ENCODE assay signal across 9 cellular contexts in the genomic region with DNA sequence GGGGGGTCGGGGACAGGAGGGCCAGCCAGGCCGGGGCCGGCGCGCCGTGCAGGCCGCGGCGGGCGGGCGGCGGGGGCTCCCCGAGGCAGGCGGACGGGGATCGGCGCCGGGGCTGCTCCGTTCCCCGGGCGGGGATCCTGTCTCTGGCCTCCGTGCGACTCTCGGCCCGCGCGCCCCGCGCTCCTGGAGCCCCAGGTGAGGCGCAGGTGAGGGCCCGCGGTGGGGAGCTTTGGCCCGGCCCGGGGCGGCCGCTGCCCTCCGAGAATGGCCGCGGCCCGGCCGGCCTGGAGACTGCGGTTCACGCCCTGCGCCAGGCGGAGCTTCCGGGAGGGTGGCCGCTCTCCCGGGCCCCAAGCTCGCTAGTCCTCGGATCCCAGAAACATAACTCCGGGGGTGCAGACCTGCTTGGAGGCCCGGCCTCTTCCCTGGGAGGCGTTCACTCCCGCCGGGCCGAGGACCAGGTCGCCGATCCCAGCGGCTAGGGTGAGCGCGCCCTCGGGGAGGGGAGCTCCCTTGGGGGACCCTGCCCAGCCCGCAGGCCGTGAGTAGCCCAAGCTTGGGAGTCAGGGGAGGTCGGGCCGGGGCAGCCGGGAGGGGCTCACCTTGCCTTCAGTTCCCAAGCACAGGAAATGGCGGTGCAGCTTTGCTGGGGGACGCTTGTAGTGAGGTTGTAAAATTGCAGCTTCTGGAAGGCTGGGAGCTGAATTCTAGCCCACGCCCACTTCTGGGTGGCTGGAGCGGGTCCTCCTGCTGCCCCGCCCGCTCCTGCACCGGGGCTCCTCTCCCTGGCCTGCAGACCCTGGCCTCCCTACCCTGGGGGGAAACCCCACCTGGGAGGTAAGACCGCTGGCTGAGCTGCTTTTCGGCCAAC. TPM values are rescaled to one million over a fixed set of nuclear protein-coding genes. Genes with fewer than 3 reads are reported as not detected.
A peak's percentile ranks its signal among the peaks of the same experiment; 100 is the strongest.
DNase-seq lines count a peak whose midpoint lies in the region; ATAC-seq and TF ChIP-seq lines count a peak whose summit lies in the region.
"Had no signal": no experiment of that assay in that cellular context is flagged by ENCODE, and none has a peak within 500 bp of the region (broad histone marks: within the 10 kb centered on the region; RNA-seq: fewer than 3 reads in every experiment).

No MANE protein-coding gene starts in this region.

- H3K4me3 Mint-ChIP-seq in GM23338 (peak overlapping the region; percentile 77), nephron (peak overlapping the region; percentile 76 to 81 (median 78))

- peaks cover 10% of the 10 kb centered on the region for H3K4me1 ChIP-seq in GM23338 (ENCODE audit: insufficient read depth)
- H3K4me1 ChIP-seq in fibroblast of lung (ENCODE audit: control insufficient read depth, extremely low read depth, insufficient read depth, low read length), result no peaks in the 10 kb centered on the region

- H3K9me3 ChIP-seq in fibroblast of lung (ENCODE audit: control insufficient read depth, insufficient read depth, low read depth, low read length), result no peaks in the 10 kb centered on the region
- H3K9me3 ChIP-seq: neutrophil had no signal

- H3K79me2 ChIP-seq in GM23338 (replicated peaks; ENCODE audit: insufficient read depth) (peaks cover 31% of the 10 kb centered on the region), fibroblast of lung (ENCODE audit: control insufficient read depth, insufficient read depth, low read length) (no peaks in the 10 kb centered on the region)

- peak overlapping the region; percentile 66; the same call in 1 of the 2 replicates for H2AFZ ChIP-seq in GM23338
- H2AFZ ChIP-seq in fibroblast of lung (ENCODE audit: low read length), result peak overlapping the region; percentile 71

- H3K4me2 ChIP-seq in GM23338 (peak overlapping the region; percentile 92), fibroblast of lung (ENCODE audit: extremely low read depth, insufficient read depth, low read length) (peak overlapping the region; percentile 81)

- H4K20me1 ChIP-seq in GM23338 (replicated peaks; ENCODE audit: insufficient read depth), result peaks cover 11% of the 10 kb centered on the region; the same call in 1 of the 2 replicates
- no peaks in the 10 kb centered on the region for H4K20me1 ChIP-seq in fibroblast of lung (ENCODE audit: control insufficient read depth, extremely low read depth, insufficient read depth, low read length)

- TF ChIP-seq CTCF in AG09309 (IDR thresholded peaks at IDR 0.05; ENCODE audit: control insufficient read depth, insufficient read depth, low read depth, low read length, missing control alignments) (no peak), GM23338 (conservative IDR thresholded peaks at IDR 0.05; ENCODE audit: low read depth in 2 of 2) (no peak), fibroblast of lung (conservative IDR thresholded peaks at IDR 0.05 in 1 of 2, IDR thresholded peaks at IDR 0.05 in 1 of 2; ENCODE audit: low read depth in 1 of 2, low read length in 2 of 2) (no peak), nephron (IDR thresholded peaks at IDR 0.05; ENCODE audit: unreplicated experiment in 3 of 3) (no peak)

- no peaks in the 10 kb centered on the region for H3K9me2 ChIP-seq in GM23338 (ENCODE audit: insufficient read depth)

- peak overlapping the region; percentile 63; the same call in 1 of the 2 replicates for H3K27ac ChIP-seq in GM23338 (ENCODE audit: low read depth)
- no peak overlapping the region for H3K27ac ChIP-seq in fibroblast of lung (ENCODE audit: insufficient read depth, low read length)
- H3K27ac ChIP-seq: neutrophil had no signal

- no peaks in the 10 kb centered on the region for H3K27me3 ChIP-seq in GM23338 (ENCODE audit: insufficient read depth)
- H3K27me3 ChIP-seq in fibroblast of lung (ENCODE audit: control insufficient read depth, insufficient read depth, low read length), result no peaks in the 10 kb centered on the region

- peaks cover 19% of the 10 kb centered on the region for H3K36me3 Mint-ChIP-seq in GM23338 (ENCODE audit: low read depth)
- peaks cover 6% of the 10 kb centered on the region for H3K36me3 Mint-ChIP-seq in nephron (ENCODE audit: low read depth)

- H3F3A ChIP-seq in GM23338 (replicated peaks; ENCODE audit: low read depth), result peaks cover 12% of the 10 kb centered on the region; the same call in 1 of the 2 replicates

- H3K36me3 ChIP-seq in GM23338 (ENCODE audit: insufficient read depth), result peaks cover 7% of the 10 kb centered on the region; the same call in 1 of the 2 replicates
- no peaks in the 10 kb centered on the region for H3K36me3 ChIP-seq in fibroblast of lung (ENCODE audit: control insufficient read depth, insufficient read depth, low read length)
- H3K36me3 ChIP-seq: neutrophil had no signal

- H3K9me3 Mint-ChIP-seq in GM23338, result no peaks in the 10 kb centered on the region
- H3K9me3 Mint-ChIP-seq in nephron, result no peaks in the 10 kb centered on the region

- H3K27ac Mint-ChIP-seq in GM23338 (no peak overlapping the region), nephron (peak overlapping the region in 1 of 3 experiments; percentile 65)

- H3K4me3 ChIP-seq in AG09309 (ENCODE audit: control insufficient read depth, low read depth, low read length) (peak overlapping the region; percentile 86), GM23338 (peak overlapping the region; percentile 86), fibroblast of lung (replicated peaks in 1 of 4; ENCODE audit: control extremely low read depth in 1 of 4, insufficient read depth in 1 of 4, low read depth in 3 of 4, low read length in 4 of 4) (peak overlapping the region; percentile 54 to 68 (median 66))

- H3K27me3 Mint-ChIP-seq in GM23338 (ENCODE audit: insufficient read depth, low read depth, poor library complexity) (peaks cover 9% of the 10 kb centered on the region), nephron (ENCODE audit: low read depth) (no peaks in the 10 kb centered on the region)

- H3K9ac ChIP-seq in fibroblast of lung (ENCODE audit: insufficient read depth, low read length), result peak overlapping the region; percentile 44

- DNase-seq in AG09309 (ENCODE audit: low read depth) (no peak), GM23338 (ENCODE audit: low spot score) (peak; percentile 71), fibroblast of lung (ENCODE audit: low read depth in 2 of 2) (peak; percentile 21 to 35)
- DNase-seq in stimulated activated naive CD4-positive, alpha-beta T cell treated with Interleukin-2 at 50 U/mL for 16 hours (lab: John Stamatoyannopoulos, UW), result no peak
- no peak for DNase-seq in activated CD4-positive, alpha-beta T cell treated with anti-CD3 and anti-CD28 coated beads, Interleukin-2, amount 50 U/mL, for 1 hour

- H3K4me1 Mint-ChIP-seq in GM23338 (peaks cover 11% of the 10 kb centered on the region), nephron (peaks cover 5% of the 10 kb centered on the region)

- ATAC-seq in GM23338, result peak; percentile 68
- ATAC-seq in SK-N-SH treated with all-trans-retinoic acid at 6 μM for 48 hours, result peak; percentile 86
- no peak for ATAC-seq in HG02610 (IDR thresholded peaks at IDR 0.05; ENCODE audit: unreplicated experiment)

TF ChIP-seq in GM23338, 12 proteins besides CTCF, POLR2A, EP300 and RAD21:
- TF ChIP-seq NANOG (IDR thresholded peaks at IDR 0.05; ENCODE audit: borderline replicate concordance) (no peak), POLR2AphosphoS5 (IDR thresholded peaks at IDR 0.05; ENCODE audit: low read depth) (peak; percentile 51)

TF ChIP-seq in SK-N-SH treated with all-trans-retinoic acid at 6 μM for 48 hours, 23 proteins besides CTCF, POLR2A, EP300 and RAD21 (continues in another document):
- TF ChIP-seq ESRRG (CRISPR knock-in tag; IDR thresholded peaks at IDR 0.05) (no peak), ZNF8 (CRISPR knock-in tag; IDR thresholded peaks at IDR 0.05) (no peak), TCF4 (CRISPR knock-in tag; IDR thresholded peaks at IDR 0.05; ENCODE audit: borderline replicate concordance) (no peak), CREB5 (CRISPR knock-in tag; IDR thresholded peaks at IDR 0.05; ENCODE audit: low read depth) (no peak), ISL1 (CRISPR knock-in tag; IDR thresholded peaks at IDR 0.05) (no peak), ARNTL (CRISPR knock-in tag; IDR thresholded peaks at IDR 0.05; ENCODE audit: borderline replicate concordance, low read depth) (no peak)

RNA-seq across cellular contexts. Expression of gene PPP1R26, which starts 0.7 kb away (rescaled TPM):
- total RNA-seq in GM23338 (2014; rRNA removed; shearing (Covaris generic)), result 44.4 and 49.8 TPM in 2 replicates
- polyA plus RNA-seq in GM23338 (2016; fragmentation: Nextera tagmentation; extraction: Ambion mirVana) (10.7 and 11.4 TPM in 2 replicates), fibroblast of lung (1.7 and 2.9 TPM in 2 replicates)
- 8.7 and 8.9 TPM in 2 replicates for total RNA-seq in fibroblast of lung
- 2.7 and 3.9 TPM in 2 replicates for polyA plus RNA-seq in fibroblast of lung (2012)
- polyA minus RNA-seq in fibroblast of lung (ENCODE audit: low replicate concordance), result 0.93 and 2.0 TPM in 2 replicates

RNA-seq across cellular contexts. Expression of gene MRPS2, which starts 20.2 kb away (rescaled TPM):
- 96.5 and 116 TPM in 2 replicates for total RNA-seq in GM23338 (2014; rRNA removed; shearing (Covaris generic))
- 83.2 and 86.6 TPM in 2 replicates for polyA plus RNA-seq in GM23338 (2016; fragmentation: Nextera tagmentation; extraction: Ambion mirVana)
- total RNA-seq in fibroblast of lung, result 10.4 and 11.6 TPM in 2 replicates
- 43.6 and 73.1 TPM in 2 replicates for polyA plus RNA-seq in fibroblast of lung
- polyA plus RNA-seq in fibroblast of lung (2012), result 28.7 and 49.5 TPM in 2 replicates
- 92.0 and 116 TPM in 2 replicates for polyA minus RNA-seq in fibroblast of lung (ENCODE audit: low replicate concordance)

RNA-seq across cellular contexts. Expression of gene LCN1, which starts 40.9 kb away (rescaled TPM):
- not detected in 2 replicates for total RNA-seq in GM23338 (2014; rRNA removed; shearing (Covaris generic))
- polyA plus RNA-seq in GM23338 (2016; fragmentation: Nextera tagmentation; extraction: Ambion mirVana) (0.27 TPM in 1 of 2 replicates, not detected in the other), fibroblast of lung (not detected in 2 replicates)
- not detected in 2 replicates for total RNA-seq in fibroblast of lung
- polyA plus RNA-seq in fibroblast of lung (2012), result not detected in 2 replicates
- polyA minus RNA-seq in fibroblast of lung (ENCODE audit: low replicate concordance), result not detected in 2 replicates

Comparison
In these comparisons a context has a peak if more than half of its experiments do, and no peak if none do; other contexts are left out.
1. DNase-seq: peak in GM23338 (single experiment) and fibroblast of lung (2 of 2); none in AG09309 (single experiment), stimulated activated naive CD4-positive, alpha-beta T cell treated with Interleukin-2 at 50 U/mL for 16 hours (single experiment) and activated CD4-positive, alpha-beta T cell treated with anti-CD3 and anti-CD28 coated beads, Interleukin-2, amount 50 U/mL, for 1 hour (single experiment).
2. Peak in every context shown above with its lines, with median percentiles within 50 percentile points of each other: H3K4me3 ChIP-seq.